Comparison of ENCODE assay signal across 9 cellular contexts in genomic region chr12:26121841-26122680, GRCh38. TPM values are rescaled to one million over a fixed set of nuclear protein-coding genes. Genes with fewer than 3 reads are reported as not detected.
A peak's percentile ranks its signal among the peaks of the same experiment; 100 is the strongest.
DNase-seq lines count a peak whose midpoint lies in the region; ATAC-seq and TF ChIP-seq lines count a peak whose summit lies in the region.
"Had no signal": no experiment of that assay in that cellular context is flagged by ENCODE, and none has a peak within 500 bp of the region (broad histone marks: within the 10 kb centered on the region; RNA-seq: fewer than 3 reads in every experiment).

No MANE protein-coding gene starts in this region.

- peaks cover 5% of the 10 kb centered on the region; the same call in 1 of the 2 replicates for H4K20me1 ChIP-seq in DND-41 (ENCODE audit: insufficient read depth, low read length)

- no peak overlapping the region for H3K27ac ChIP-seq in DND-41 (ENCODE audit: low read length)

- no peak overlapping the region for H3K27ac Mint-ChIP-seq in MCF 10A (ENCODE audit: low read depth, unreplicated experiment)
- H3K27ac Mint-ChIP-seq in stimulated activated naive CD8-positive, alpha-beta T cell treated with anti-CD3 and anti-CD28 coated beads, Interleukin-15, amount 100 ng/mL, for 72 hours, result no peak overlapping the region

- DNase-seq in DND-41 (peak; percentile 50), HEK293T (ENCODE audit: extremely low spot score) (peak; percentile 24), RPMI7951 (ENCODE audit: low read depth) (peak; percentile 42), MCF 10A (ENCODE audit: unreplicated experiment) (peak; percentile 8), kidney epithelial cell (ENCODE audit: low read depth) (no peak), NCI-H2227 (lab: John Stamatoyannopoulos, UW; ENCODE audit: unreplicated experiment) (no peak)
- peak in 1 of 2 donors; percentile 36 for DNase-seq in stimulated activated naive CD8-positive, alpha-beta T cell treated with anti-CD3 and anti-CD28 coated beads, Interleukin-15, amount 100 ng/mL, for 72 hours

- peaks cover 19% of the 10 kb centered on the region for H3K4me1 Mint-ChIP-seq in MCF 10A (ENCODE audit: insufficient read depth, unreplicated experiment)
- H3K4me1 Mint-ChIP-seq in stimulated activated naive CD8-positive, alpha-beta T cell treated with anti-CD3 and anti-CD28 coated beads, Interleukin-15, amount 100 ng/mL, for 72 hours, result peaks cover 39% of the 10 kb centered on the region

- POLR2A ChIA-PET in HEK293T (lab: Yijun Ruan, JAX), result interaction anchor here (0.5 to 4.5 kb wide), 8 partner anchors 7 to 493 kb away, joined by 3 to 32 read pairs (median 4); no protein-coding TSS in a partner anchor
- POLR2A ChIA-PET in MCF 10A (lab: Yijun Ruan, JAX), result interaction anchor here (0.6 to 8.7 kb wide), 15 partner anchors 11 to 873 kb away, joined by 3 to 72 read pairs (median 3); no protein-coding TSS in a partner anchor

- peak overlapping the region; percentile 59 for H2AFZ ChIP-seq in DND-41 (ENCODE audit: low read depth, low read length)

- no peaks in the 10 kb centered on the region for H3K36me3 Mint-ChIP-seq in MCF 10A (ENCODE audit: insufficient read depth, unreplicated experiment)

- no TSS peak for BruUV-seq in MCF 10A (replicated peaks; lab: Mats Ljungman, UMichigan)

- intact Hi-C loops in MCF 10A (cut with micrococcal nuclease), result loop anchor here (2.0 to 5.0 kb wide), 3 partner anchors 165 to 580 kb away; partner anchors contain the start of gene RASSF8

- peak overlapping the region; percentile 73 for H3K4me3 Mint-ChIP-seq in MCF 10A (ENCODE audit: unreplicated experiment)
- H3K4me3 Mint-ChIP-seq in stimulated activated naive CD8-positive, alpha-beta T cell treated with anti-CD3 and anti-CD28 coated beads, Interleukin-15, amount 100 ng/mL, for 72 hours, result peak overlapping the region; percentile 75 to 81

- CTCF ChIA-PET in HEK293T (lab: Yijun Ruan, JAX), result interaction anchor here (0.5 to 0.7 kb wide), 3 partner anchors 106 to 177 kb away, joined by 3 to 4 read pairs (median 3); no protein-coding TSS in a partner anchor
- CTCF ChIA-PET in MCF 10A (lab: Yijun Ruan, JAX), result interaction anchor here (0.6 to 8.0 kb wide), 20 partner anchors 17 to 708 kb away, joined by 3 to 78 read pairs (median 4); no protein-coding TSS in a partner anchor

- TF ChIP-seq CTCF in DND-41 (IDR thresholded peaks at IDR 0.05; ENCODE audit: borderline replicate concordance, extremely low read depth, low read length, poor library complexity, severe bottlenecking), result peak; percentile 20
- no peak for TF ChIP-seq CTCF in MCF 10A (IDR thresholded peaks at IDR 0.05; ENCODE audit: unreplicated experiment)
- TF ChIP-seq CTCF in kidney epithelial cell (IDR thresholded peaks at IDR 0.05; ENCODE audit: insufficient read depth, low read length, poor library complexity, severe bottlenecking), result no peak

- peaks cover 10% of the 10 kb centered on the region for H3K27me3 Mint-ChIP-seq in MCF 10A (ENCODE audit: insufficient read depth, unreplicated experiment)
- peaks cover 97% of the 10 kb centered on the region for H3K27me3 Mint-ChIP-seq in stimulated activated naive CD8-positive, alpha-beta T cell treated with anti-CD3 and anti-CD28 coated beads, Interleukin-15, amount 100 ng/mL, for 72 hours

- H3K27me3 ChIP-seq in DND-41 (ENCODE audit: insufficient read depth, low read length, poor library complexity), result peaks cover 88% of the 10 kb centered on the region
- H3K27me3 ChIP-seq in kidney epithelial cell (ENCODE audit: control insufficient read depth, insufficient read depth, low read length), result no peaks in the 10 kb centered on the region

- no peaks in the 10 kb centered on the region for H3K9me3 ChIP-seq in DND-41 (ENCODE audit: insufficient read depth, low read length, severe bottlenecking)

- ATAC-seq in DND-41 (ENCODE audit: insufficient read depth, low read depth) (peak; percentile 74), HG03439 (IDR thresholded peaks at IDR 0.05; ENCODE audit: unreplicated experiment) (no peak)
- peak; percentile 60 for ATAC-seq in stimulated activated naive CD8-positive, alpha-beta T cell treated with anti-CD3 and anti-CD28 coated beads, Interleukin-15, amount 100 ng/mL, for 72 hours

- H3K9me3 Mint-ChIP-seq in MCF 10A (ENCODE audit: unreplicated experiment), result no peaks in the 10 kb centered on the region
- no peaks in the 10 kb centered on the region for H3K9me3 Mint-ChIP-seq in stimulated activated naive CD8-positive, alpha-beta T cell treated with anti-CD3 and anti-CD28 coated beads, Interleukin-15, amount 100 ng/mL, for 72 hours

- H3K4me1 ChIP-seq in DND-41 (ENCODE audit: insufficient read depth, low read length), result peaks cover 29% of the 10 kb centered on the region

- peak overlapping the region; percentile 68 for H3K4me2 ChIP-seq in DND-41 (ENCODE audit: insufficient read depth, low read length)

- no peaks in the 10 kb centered on the region for H3K79me2 ChIP-seq in DND-41 (ENCODE audit: insufficient read depth, low read length)

- H3K36me3 ChIP-seq in DND-41 (ENCODE audit: insufficient read depth, low read length), result no peaks in the 10 kb centered on the region
- H3K36me3 ChIP-seq in kidney epithelial cell (ENCODE audit: control insufficient read depth, insufficient read depth, low read length), result no peaks in the 10 kb centered on the region

- H3K4me3 ChIP-seq in DND-41 (ENCODE audit: low read depth in 1 of 2, low read length in 2 of 2), result peak overlapping the region in 1 of 2 experiments; percentile 55; a peak in 2 of 4 replicates
- H3K4me3 ChIP-seq in kidney epithelial cell (ENCODE audit: low read depth, low read length), result peak overlapping the region; percentile 53

- peak overlapping the region; percentile 41; the same call in 1 of the 2 replicates for H3K9ac ChIP-seq in DND-41 (ENCODE audit: low read depth, low read length)

TF ChIP-seq in HEK293T, 16 proteins besides CTCF, POLR2A, EP300 and RAD21:
- no peak for TF ChIP-seq TARDBP (IDR thresholded peaks at IDR 0.05)
- TF ChIP-seq SP1 (IDR thresholded peaks at IDR 0.05), result no peak
- TF ChIP-seq BHLHE40 (IDR thresholded peaks at IDR 0.05; ENCODE audit: borderline replicate concordance), result no peak
- TF ChIP-seq FOXK2 (IDR thresholded peaks at IDR 0.05), result no peak
- TF ChIP-seq HDGF (IDR thresholded peaks at IDR 0.05; ENCODE audit: borderline replicate concordance), result no peak
- TF ChIP-seq LEF1 (IDR thresholded peaks at IDR 0.05; ENCODE audit: borderline replicate concordance), result no peak
- no peak for TF ChIP-seq FOXA1 (IDR thresholded peaks at IDR 0.05)
- no peak for TF ChIP-seq CTBP1 (IDR thresholded peaks at IDR 0.05; ENCODE audit: borderline replicate concordance)
- no peak for TF ChIP-seq FOXM1 (IDR thresholded peaks at IDR 0.05; ENCODE audit: borderline replicate concordance)
- TF ChIP-seq ZNF384 (IDR thresholded peaks at IDR 0.05), result no peak
- TF ChIP-seq PKNOX1 (IDR thresholded peaks at IDR 0.05), result no peak
- TF ChIP-seq SUZ12 (IDR thresholded peaks at IDR 0.05), result no peak
- TF ChIP-seq ELF4 (IDR thresholded peaks at IDR 0.05), result no peak
- TF ChIP-seq L3MBTL2 (conservative IDR thresholded peaks at IDR 0.05), result no peak
- TF ChIP-seq NFRKB (IDR thresholded peaks at IDR 0.05), result no peak
- TF ChIP-seq ARNT (IDR thresholded peaks at IDR 0.05), result no peak

RNA-seq across cellular contexts. Expression of gene BHLHE41, which starts 2.8 kb away (rescaled TPM):
- 7.8 and 9.1 TPM in 2 replicates for total RNA-seq in RPMI7951 (2014; rRNA removed; shearing (Covaris generic))
- total RNA-seq in MCF 10A (2022) (1.1 and 3.4 TPM in 2 replicates), kidney epithelial cell (1.6 and 9.0 TPM in 2 replicates)
- total RNA-seq: T-helper 1 cell treated with Interleukin-12 subunit alpha and Interleukin-12 subunit beta and Interleukin-4 antibody, amounts not matched to agents 30 ng/mL and 1 ng/mL, for 36 hours had no signal

Comparison
In these comparisons a context has a peak if more than half of its experiments do, and no peak if none do; other contexts are left out.
1. DNase-seq: peak in DND-41 (single experiment), HEK293T (single experiment), RPMI7951 (single experiment) and MCF 10A (single experiment); none in kidney epithelial cell (single experiment) and NCI-H2227 (single experiment).